1 cellular context compared by ENCODE assay signal in the genomic region with DNA sequence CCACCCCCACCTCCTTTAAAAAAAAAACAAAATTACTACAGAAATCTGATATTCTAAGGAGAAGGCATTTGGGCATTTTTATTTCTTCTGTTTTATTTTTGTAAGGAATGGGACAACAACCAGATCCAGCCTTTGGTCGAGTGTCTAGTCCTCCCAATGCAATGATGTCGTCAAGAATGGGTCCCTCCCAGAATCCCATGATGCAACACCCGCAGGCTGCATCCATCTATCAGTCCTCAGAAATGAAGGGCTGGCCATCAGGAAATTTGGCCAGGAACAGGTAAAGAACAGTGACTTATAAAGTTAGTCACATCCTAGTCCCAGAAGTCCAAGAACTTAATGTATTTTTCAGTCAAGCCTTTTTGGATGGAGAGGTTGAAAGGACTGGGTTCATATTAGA.
A peak's percentile ranks its signal among the peaks of the same experiment; 100 is the strongest.
TF ChIP-seq lines count a peak whose summit lies in the region.

No MANE protein-coding gene starts in this region.

TF ChIP-seq in HepG2, 621 proteins besides CTCF, POLR2A, EP300 and RAD21:
- TF ChIP-seq, protein P1, sequence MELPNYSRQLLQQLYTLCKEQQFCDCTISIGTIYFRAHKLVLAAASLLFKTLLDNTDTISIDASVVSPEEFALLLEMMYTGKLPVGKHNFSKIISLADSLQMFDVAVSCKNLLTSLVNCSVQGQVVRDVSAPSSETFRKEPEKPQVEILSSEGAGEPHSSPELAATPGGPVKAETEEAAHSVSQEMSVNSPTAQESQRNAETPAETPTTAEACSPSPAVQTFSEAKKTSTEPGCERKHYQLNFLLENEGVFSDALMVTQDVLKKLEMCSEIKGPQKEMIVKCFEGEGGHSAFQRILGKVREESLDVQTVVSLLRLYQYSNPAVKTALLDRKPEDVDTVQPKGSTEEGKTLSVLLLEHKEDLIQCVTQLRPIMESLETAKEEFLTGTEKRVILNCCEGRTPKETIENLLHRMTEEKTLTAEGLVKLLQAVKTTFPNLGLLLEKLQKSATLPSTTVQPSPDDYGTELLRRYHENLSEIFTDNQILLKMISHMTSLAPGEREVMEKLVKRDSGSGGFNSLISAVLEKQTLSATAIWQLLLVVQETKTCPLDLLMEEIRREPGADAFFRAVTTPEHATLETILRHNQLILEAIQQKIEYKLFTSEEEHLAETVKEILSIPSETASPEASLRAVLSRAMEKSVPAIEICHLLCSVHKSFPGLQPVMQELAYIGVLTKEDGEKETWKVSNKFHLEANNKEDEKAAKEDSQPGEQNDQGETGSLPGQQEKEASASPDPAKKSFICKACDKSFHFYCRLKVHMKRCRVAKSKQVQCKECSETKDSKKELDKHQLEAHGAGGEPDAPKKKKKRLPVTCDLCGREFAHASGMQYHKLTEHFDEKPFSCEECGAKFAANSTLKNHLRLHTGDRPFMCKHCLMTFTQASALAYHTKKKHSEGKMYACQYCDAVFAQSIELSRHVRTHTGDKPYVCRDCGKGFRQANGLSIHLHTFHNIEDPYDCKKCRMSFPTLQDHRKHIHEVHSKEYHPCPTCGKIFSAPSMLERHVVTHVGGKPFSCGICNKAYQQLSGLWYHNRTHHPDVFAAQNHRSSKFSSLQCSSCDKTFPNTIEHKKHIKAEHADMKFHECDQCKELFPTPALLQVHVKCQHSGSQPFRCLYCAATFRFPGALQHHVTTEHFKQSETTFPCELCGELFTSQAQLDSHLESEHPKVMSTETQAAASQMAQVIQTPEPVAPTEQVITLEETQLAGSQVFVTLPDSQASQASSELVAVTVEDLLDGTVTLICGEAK (IDR thresholded peaks at IDR 0.05): no peak
- TF ChIP-seq, protein P1 (CRISPR knock-in tag; IDR thresholded peaks at IDR 0.05): no peak
- TF ChIP-seq CEBPG (CRISPR knock-in tag; IDR thresholded peaks at IDR 0.05) (peak; percentile 11; the same call in 1 of the 2 replicates), ATF7 (IDR thresholded peaks at IDR 0.05) (peak; percentile 68), ATF7 (CRISPR knock-in tag; IDR thresholded peaks at IDR 0.05) (no peak), CEBPB (IDR thresholded peaks at IDR 0.05; ENCODE audit: borderline replicate concordance, low read depth, low read length) (peak; percentile 57; the same call in 1 of the 2 replicates), ZNF329 (CRISPR knock-in tag; IDR thresholded peaks at IDR 0.05; ENCODE audit: low read depth) (no peak)
